Comparison of ENCODE assay signal across 19 cellular contexts in genomic region chr1:214974002-214974401, GRCh38.
"Had no signal": no experiment of that assay in that cellular context is flagged by ENCODE, and none has a peak within 500 bp of the region (broad histone marks: within the 10 kb centered on the region; RNA-seq: fewer than 3 reads in every experiment).

No MANE protein-coding gene starts in this region.

- H3K27ac ChIP-seq: SJSA1, SK-N-MC had no signal

- H3K36me3 ChIP-seq: MG63, SJSA1 had no signal

- H3K4me1 ChIP-seq: SJSA1 had no signal

- H3K4me3 ChIP-seq: MG63, SJSA1, SK-N-MC had no signal

- H3K27me3 ChIP-seq: MG63, SJSA1 had no signal

- H3K9me3 ChIP-seq: MG63, SJSA1 had no signal

- DNase-seq: Karpas-422, KG1, MG63, NCI-H1092, NCI-H1105 treated with DMSO at 0.1 percent for 48 hours, NCI-H1417 treated with DMSO at 0.1 percent for 48 hours, NCI-H1694 treated with DMSO at 0.1 percent for 48 hours, NCI-H1930, NCI-H2081, NCI-H2107, NCI-H2227 treated with DMSO at 0.1 percent for 48 hours, NCI-H524, NCI-H526 treated with DMSO at 0.1 percent for 48 hours, NCI-H748 treated with DMSO at 0.1 percent for 48 hours, Right ventricle myocardium superior, RPMI8226, SIG-M5 had no signal
